ENCODE assay signal across 38 cellular contexts in genomic region chr16:1129106-1129960, GRCh38. TPM values are rescaled to one million over a fixed set of nuclear protein-coding genes. Genes with fewer than 3 reads are reported as not detected.
"Had no signal": no experiment of that assay in that cellular context is flagged by ENCODE, and none has a peak within 500 bp of the region (broad histone marks: within the 10 kb centered on the region; RNA-seq: fewer than 3 reads in every experiment).

No MANE protein-coding gene starts in this region.

- DNase-seq: activated B cell treated with CpG ODN at 0.5 μM for 24 hours; activated CD4-positive, alpha-beta memory T cell treated with anti-CD3 and anti-CD28 coated beads for 36 hours; activated CD4-positive, alpha-beta T cell treated with anti-CD3 and anti-CD28 coated beads for 4 hours; activated CD4-positive, alpha-beta T cell treated with anti-CD3 and anti-CD28 coated beads, Interleukin-2, amount 10 ng/mL, durations not matched to agents 24 days and 14 days; activated CD4-positive, alpha-beta T cell treated with anti-CD3 and anti-CD28 coated beads, Interleukin-2, amount 50 U/mL, for 1 hour; activated CD4-positive, alpha-beta T cell treated with anti-CD3 and anti-CD28 coated beads, Interleukin-2, amount 50 U/mL, for 4 hours; activated CD4-positive, CD25-positive, alpha-beta regulatory T cell treated with anti-CD3 and anti-CD28 coated beads, Interleukin-2, amount 50 U/mL, for 72 hours; activated CD8-positive, alpha-beta memory T cell treated with anti-CD3 and anti-CD28 coated beads, Interleukin-2, amount 50 U/mL, for 4 hours; activated CD8-positive, alpha-beta T cell treated with anti-CD3 and anti-CD28 coated beads for 36 hours; activated effector memory CD4-positive, alpha-beta T cell treated with anti-CD3 and anti-CD28 coated beads, Interleukin-2, amount 50 U/mL, for 16 hours; activated gamma-delta T cell treated with Interleukin-2 at 50 U/mL for 16 hours; activated naive CD4-positive, alpha-beta T cell; activated naive CD4-positive, alpha-beta T cell treated with anti-CD3 and anti-CD28 coated beads for 36 hours; activated naive CD4-positive, alpha-beta T cell treated with anti-CD3 and anti-CD28 coated beads, Interleukin-2, amount 50 U/mL, for 16 hours; activated naive CD8-positive, alpha-beta T cell treated with anti-CD3 and anti-CD28 coated beads for 36 hours; activated T-cell treated with anti-CD3 and anti-CD28 coated beads for 4 hours; activated T-cell treated with anti-CD3 and anti-CD28 coated beads, Interleukin-2, amount 50 U/mL, for 1 hour; activated T-cell treated with anti-CD3 and anti-CD28 coated beads, Interleukin-2, amount 50 U/mL, for 4 hours; activated T-cell treated with anti-CD3 and anti-CD28 coated beads, Interleukin-2, amount 50 U/mL, for 72 hours; adrenal gland; amniotic stem cell; aorta; body of pancreas; brain microvascular endothelial cell; central memory CD4-positive, alpha-beta T cell; T-helper 2 cell; T-helper 9 cell had no signal

- H3K4me1 Mint-ChIP-seq: activated B cell treated with CpG ODN at 0.5 μM for 24 hours; activated CD4-positive, alpha-beta T cell treated with anti-CD3 and anti-CD28 coated beads, Interleukin-2, amount 10 ng/mL, durations not matched to agents 24 days and 14 days; activated naive CD8-positive, alpha-beta T cell treated with anti-CD3 and anti-CD28 coated beads for 36 hours; activated T-helper 17 cell treated with anti-CD3 and anti-CD28 coated beads, Interleukin-2, amount 50 U/mL, for 72 hours had no signal

- H3K4me3 Mint-ChIP-seq: activated B cell treated with CpG ODN at 0.5 μM for 24 hours; activated CD4-positive, alpha-beta memory T cell treated with anti-CD3 and anti-CD28 coated beads for 36 hours; activated CD4-positive, alpha-beta T cell treated with anti-CD3 and anti-CD28 coated beads, Interleukin-2, amount 10 ng/mL, durations not matched to agents 24 days and 14 days; activated CD8-positive, alpha-beta T cell treated with anti-CD3 and anti-CD28 coated beads for 36 hours; activated naive CD4-positive, alpha-beta T cell treated with anti-CD3 and anti-CD28 coated beads for 36 hours; activated naive CD8-positive, alpha-beta T cell treated with anti-CD3 and anti-CD28 coated beads for 36 hours; activated T-cell treated with anti-CD3 and anti-CD28 coated beads, Interleukin-2, amount 50 U/mL, for 4 hours; activated T-cell treated with anti-CD3 and anti-CD28 coated beads, Interleukin-2, amount 50 U/mL, for 72 hours; activated T-helper 1 cell treated with anti-CD3 and anti-CD28 coated beads, Interleukin-12 subunit alpha, Interleukin-12 subunit beta, Interleukin-2, Interleukin-4 antibody, amounts not matched to agents 30 ng/mL and 10 ng/mL and 1 ng/mL, durations not matched to agents 14 hours and 24 hours and 36 hours; activated T-helper 17 cell treated with anti-CD3 and anti-CD28 coated beads, Interleukin-2, amount 50 U/mL, for 72 hours; T-helper 1 cell treated with Interleukin-12 subunit alpha and Interleukin-12 subunit beta and Interleukin-4 antibody, amounts not matched to agents 30 μg/mL and 1 μg/mL, for 36 hours; T-helper 2 cell treated with Interferon-gamma antibody and Interleukin-4, amounts not matched to agents 5 μg/mL and 100 μg/mL, for 36 hours had no signal

- H3K36me3 ChIP-seq: adrenal gland, brain microvascular endothelial cell, breast epithelium had no signal

- H3K27ac Mint-ChIP-seq: activated B cell treated with CpG ODN at 0.5 μM for 24 hours; activated CD4-positive, alpha-beta memory T cell treated with anti-CD3 and anti-CD28 coated beads for 36 hours; activated CD4-positive, alpha-beta T cell treated with anti-CD3 and anti-CD28 coated beads, Interleukin-2, amount 10 ng/mL, durations not matched to agents 24 days and 14 days; activated CD8-positive, alpha-beta T cell treated with anti-CD3 and anti-CD28 coated beads for 36 hours; activated naive CD4-positive, alpha-beta T cell treated with anti-CD3 and anti-CD28 coated beads for 36 hours; activated naive CD4-positive, alpha-beta T cell treated with anti-CD3 and anti-CD28 coated beads, Interleukin-2, amount 50 U/mL, for 72 hours; activated naive CD8-positive, alpha-beta T cell treated with anti-CD3 and anti-CD28 coated beads for 36 hours; activated T-cell treated with anti-CD3 and anti-CD28 coated beads, Interleukin-2, amount 50 U/mL, for 72 hours; activated T-helper 1 cell treated with anti-CD3 and anti-CD28 coated beads, Interleukin-12 subunit alpha, Interleukin-12 subunit beta, Interleukin-2, Interleukin-4 antibody, amounts not matched to agents 30 ng/mL and 10 ng/mL and 1 ng/mL, durations not matched to agents 14 hours and 24 hours and 36 hours; activated T-helper 17 cell treated with anti-CD3 and anti-CD28 coated beads, Interleukin-2, amount 50 U/mL, for 72 hours; T-helper 1 cell treated with Interleukin-12 subunit alpha and Interleukin-12 subunit beta and Interleukin-4 antibody, amounts not matched to agents 30 μg/mL and 1 μg/mL, for 36 hours; T-helper 2 cell treated with Interferon-gamma antibody and Interleukin-4, amounts not matched to agents 5 μg/mL and 100 μg/mL, for 36 hours had no signal

- H3K27me3 ChIP-seq: adrenal gland, body of pancreas, brain microvascular endothelial cell had no signal

- H3K9me3 ChIP-seq: adrenal gland, body of pancreas, breast epithelium had no signal

- ATAC-seq: activated CD8-positive, alpha-beta T cell treated with anti-CD3 and anti-CD28 coated beads for 36 hours; activated naive CD4-positive, alpha-beta T cell treated with anti-CD3 and anti-CD28 coated beads, Interleukin-2, amount 50 U/mL, for 72 hours; activated T-cell treated with anti-CD3 and anti-CD28 coated beads, Interleukin-2, amount 50 U/mL, for 4 hours; activated T-cell treated with anti-CD3 and anti-CD28 coated beads, Interleukin-2, amount 50 U/mL, for 72 hours; activated T-helper 17 cell treated with anti-CD3 and anti-CD28 coated beads, Interleukin-2, amount 50 U/mL, for 72 hours; body of pancreas had no signal

- H3K27me3 Mint-ChIP-seq: activated B cell treated with CpG ODN at 0.5 μM for 24 hours; activated CD4-positive, alpha-beta memory T cell treated with anti-CD3 and anti-CD28 coated beads for 36 hours; activated CD4-positive, alpha-beta T cell treated with anti-CD3 and anti-CD28 coated beads, Interleukin-2, amount 10 ng/mL, durations not matched to agents 24 days and 14 days; activated CD8-positive, alpha-beta T cell treated with anti-CD3 and anti-CD28 coated beads for 36 hours; activated naive CD8-positive, alpha-beta T cell treated with anti-CD3 and anti-CD28 coated beads for 36 hours; activated T-helper 17 cell treated with anti-CD3 and anti-CD28 coated beads, Interleukin-2, amount 50 U/mL, for 72 hours had no signal

- H3K27ac ChIP-seq: adrenal gland, body of pancreas, brain microvascular endothelial cell, breast epithelium, VCaP had no signal

- H3K36me3 Mint-ChIP-seq: activated CD4-positive, alpha-beta memory T cell treated with anti-CD3 and anti-CD28 coated beads for 36 hours; activated naive CD4-positive, alpha-beta T cell treated with anti-CD3 and anti-CD28 coated beads, Interleukin-2, amount 50 U/mL, for 72 hours; activated naive CD8-positive, alpha-beta T cell treated with anti-CD3 and anti-CD28 coated beads for 36 hours had no signal

- H3K9me3 Mint-ChIP-seq: activated B cell treated with CpG ODN at 0.5 μM for 24 hours; activated CD4-positive, alpha-beta memory T cell treated with anti-CD3 and anti-CD28 coated beads for 36 hours; activated CD4-positive, alpha-beta T cell treated with anti-CD3 and anti-CD28 coated beads, Interleukin-2, amount 10 ng/mL, durations not matched to agents 24 days and 14 days; activated CD8-positive, alpha-beta T cell treated with anti-CD3 and anti-CD28 coated beads for 36 hours; activated naive CD4-positive, alpha-beta T cell treated with anti-CD3 and anti-CD28 coated beads for 36 hours; activated naive CD4-positive, alpha-beta T cell treated with anti-CD3 and anti-CD28 coated beads, Interleukin-2, amount 50 U/mL, for 72 hours; activated naive CD8-positive, alpha-beta T cell treated with anti-CD3 and anti-CD28 coated beads for 36 hours; activated T-cell treated with anti-CD3 and anti-CD28 coated beads, Interleukin-2, amount 50 U/mL, for 4 hours; activated T-cell treated with anti-CD3 and anti-CD28 coated beads, Interleukin-2, amount 50 U/mL, for 72 hours; activated T-helper 1 cell treated with anti-CD3 and anti-CD28 coated beads, Interleukin-12 subunit alpha, Interleukin-12 subunit beta, Interleukin-2, Interleukin-4 antibody, amounts not matched to agents 30 ng/mL and 10 ng/mL and 1 ng/mL, durations not matched to agents 14 hours and 24 hours and 36 hours; activated T-helper 17 cell treated with anti-CD3 and anti-CD28 coated beads, Interleukin-2, amount 50 U/mL, for 72 hours; T-helper 1 cell treated with Interleukin-12 subunit alpha and Interleukin-12 subunit beta and Interleukin-4 antibody, amounts not matched to agents 30 μg/mL and 1 μg/mL, for 36 hours; T-helper 2 cell treated with Interferon-gamma antibody and Interleukin-4, amounts not matched to agents 5 μg/mL and 100 μg/mL, for 36 hours had no signal

- H3K4me1 ChIP-seq: adrenal gland, breast epithelium had no signal

- H3K4me3 ChIP-seq: adrenal gland, body of pancreas, breast epithelium had no signal

RNA-seq across cellular contexts. Expression of gene C1QTNF8, which starts 33.3 kb away (rescaled TPM):
- total RNA-seq: activated B cell treated with CpG ODN at 0.5 μM for 24 hours; activated CD4-positive, alpha-beta memory T cell treated with anti-CD3 and anti-CD28 coated beads for 36 hours; activated CD4-positive, alpha-beta T cell treated with anti-CD3 and anti-CD28 coated beads, Interleukin-2, amount 10 ng/mL, durations not matched to agents 24 days and 14 days; activated CD8-positive, alpha-beta memory T cell treated with anti-CD3 and anti-CD28 coated beads for 36 hours; activated CD8-positive, alpha-beta T cell treated with anti-CD3 and anti-CD28 coated beads for 36 hours; activated naive CD4-positive, alpha-beta T cell treated with anti-CD3 and anti-CD28 coated beads for 36 hours; activated naive CD4-positive, alpha-beta T cell treated with anti-CD3 and anti-CD28 coated beads, Interleukin-2, amount 50 U/mL, for 72 hours; activated naive CD8-positive, alpha-beta T cell treated with anti-CD3 and anti-CD28 coated beads for 36 hours; activated T-cell treated with anti-CD3 and anti-CD28 coated beads, Interleukin-2, amount 50 U/mL, for 4 hours; activated T-cell treated with anti-CD3 and anti-CD28 coated beads, Interleukin-2, amount 50 U/mL, for 72 hours; activated T-helper 1 cell treated with anti-CD3 and anti-CD28 coated beads, Interleukin-12 subunit alpha, Interleukin-12 subunit beta, Interleukin-2, Interleukin-4 antibody, amounts not matched to agents 30 ng/mL and 10 ng/mL and 1 ng/mL, durations not matched to agents 14 hours and 24 hours and 36 hours; activated T-helper 17 cell treated with anti-CD3 and anti-CD28 coated beads, Interleukin-2, amount 50 U/mL, for 72 hours; astrocyte; body of pancreas; breast epithelium; cardiac septum; cerebellum had no signal

RNA-seq across cellular contexts. Expression of gene SSTR5, which starts 56.8 kb away (rescaled TPM):
- total RNA-seq: activated B cell treated with CpG ODN at 0.5 μM for 24 hours; activated CD4-positive, alpha-beta memory T cell treated with anti-CD3 and anti-CD28 coated beads for 36 hours; activated CD4-positive, alpha-beta T cell treated with anti-CD3 and anti-CD28 coated beads, Interleukin-2, amount 10 ng/mL, durations not matched to agents 24 days and 14 days; activated CD8-positive, alpha-beta memory T cell treated with anti-CD3 and anti-CD28 coated beads for 36 hours; activated CD8-positive, alpha-beta T cell treated with anti-CD3 and anti-CD28 coated beads for 36 hours; activated naive CD4-positive, alpha-beta T cell treated with anti-CD3 and anti-CD28 coated beads for 36 hours; activated naive CD4-positive, alpha-beta T cell treated with anti-CD3 and anti-CD28 coated beads, Interleukin-2, amount 50 U/mL, for 72 hours; activated naive CD8-positive, alpha-beta T cell treated with anti-CD3 and anti-CD28 coated beads for 36 hours; activated T-cell treated with anti-CD3 and anti-CD28 coated beads, Interleukin-2, amount 50 U/mL, for 4 hours; activated T-cell treated with anti-CD3 and anti-CD28 coated beads, Interleukin-2, amount 50 U/mL, for 72 hours; activated T-helper 1 cell treated with anti-CD3 and anti-CD28 coated beads, Interleukin-12 subunit alpha, Interleukin-12 subunit beta, Interleukin-2, Interleukin-4 antibody, amounts not matched to agents 30 ng/mL and 10 ng/mL and 1 ng/mL, durations not matched to agents 14 hours and 24 hours and 36 hours; activated T-helper 17 cell treated with anti-CD3 and anti-CD28 coated beads, Interleukin-2, amount 50 U/mL, for 72 hours; astrocyte; breast epithelium; cerebellum had no signal
